8 cellular contexts compared by ENCODE assay signal in genomic region chr12:95473947-95474817, GRCh38. TPM values are rescaled to one million over a fixed set of nuclear protein-coding genes. Genes with fewer than 3 reads are reported as not detected.
DNase-seq lines count a peak whose midpoint lies in the region; ATAC-seq lines count a peak whose summit lies in the region.

METAP2 (plus strand) TSS chr12:95474152; CDS start chr12:95474180, 28 bp downstream.

- peaks cover 41% of the 10 kb centered on the region for H3K4me1 ChIP-seq in CD8-positive, alpha-beta memory T cell (ENCODE audit: insufficient read depth, low read length)

- H3K27me3 ChIP-seq in CD8-positive, alpha-beta memory T cell (ENCODE audit: insufficient read depth, low read length, poor library complexity, severe bottlenecking) = no peaks in the 10 kb centered on the region

- peak; percentile 91 for ATAC-seq in GM19468 (IDR thresholded peaks at IDR 0.05; ENCODE audit: extremely low read depth, unreplicated experiment)

- DNase-seq in CD8-positive, alpha-beta memory T cell = peak; percentile 80 to 90 (median 84)
- DNase-seq in HS-5 (ENCODE audit: low read depth) (peak; percentile 81), lung microvascular endothelial cell (ENCODE audit: low read depth in 2 of 2) (peak; percentile 95 to 99)
- peak; percentile 85 for DNase-seq in NK-92 treated with Interleukin-12 subunit alpha and Interleukin-12 subunit beta, amount 100 ng/mL, for 24 hours (lab: John Stamatoyannopoulos, UW)
- peak; percentile 96 for DNase-seq in activated CD8-positive, alpha-beta memory T cell treated with anti-CD3 and anti-CD28 coated beads for 24 hours
- peak; percentile 78 for DNase-seq in effector CD8-positive, alpha-beta T cell (lab: John Stamatoyannopoulos, UW)
- DNase-seq in stimulated activated CD4-positive, alpha-beta T cell treated with anti-CD3 and anti-CD28 coated beads, TNF-alpha, amount 100 ng/mL, for 48 hours (ENCODE audit: low read depth in 3 of 3) = peak; percentile 85 to 95 (median 89)

- peaks cover 52 to 63% (median 56%) of the 10 kb centered on the region in 3 donors for H3K4me1 Mint-ChIP-seq in CD8-positive, alpha-beta memory T cell

- H3K4me3 Mint-ChIP-seq in CD8-positive, alpha-beta memory T cell = peak within 1 kb of the TSS; percentile 95 to 100 (median 99)

- H3K36me3 ChIP-seq in CD8-positive, alpha-beta memory T cell (ENCODE audit: insufficient read depth, low read length) = peaks cover 17% of the 10 kb centered on the region

- peak within 1 kb of the TSS; percentile 82 to 100 (median 98) for H3K27ac Mint-ChIP-seq in CD8-positive, alpha-beta memory T cell

- POLR2A ChIA-PET in CD8-positive, alpha-beta memory T cell (lab: Charles Lee) = interaction anchor here (0.5 to 1.4 kb wide), 5 partner anchors 140 to 1797 kb away, joined by 3 to 22 read pairs (median 4); partner anchors contain the start of genes CCDC38, FGD6 and VEZT

- peaks cover 4% of the 10 kb centered on the region in 2 donors for H3K27me3 Mint-ChIP-seq in CD8-positive, alpha-beta memory T cell

- H3K27ac ChIP-seq in CD8-positive, alpha-beta memory T cell (ENCODE audit: low read depth, low read length) = peak within 1 kb of the TSS; percentile 96

- no peaks in the 10 kb centered on the region for H3K9me3 Mint-ChIP-seq in CD8-positive, alpha-beta memory T cell

- CTCF ChIA-PET in CD8-positive, alpha-beta memory T cell (lab: Charles Lee) = interaction anchor here (0.9 to 2.0 kb wide), 6 partner anchors 10 to 401 kb away, joined by 3 to 10 read pairs (median 6); partner anchors contain the start of gene NR2C1

- peaks cover 0 to 44% (median 17%) of the 10 kb centered on the region in 3 donors for H3K36me3 Mint-ChIP-seq in CD8-positive, alpha-beta memory T cell

- H3K9me3 ChIP-seq in CD8-positive, alpha-beta memory T cell (ENCODE audit: low read length) = no peaks in the 10 kb centered on the region

- peak within 1 kb of the TSS; percentile 67 for H3K4me3 ChIP-seq in CD8-positive, alpha-beta memory T cell (ENCODE audit: low read length)

RNA-seq across cellular contexts. Expression of gene METAP2, which starts in this region (rescaled TPM):
- 100 to 1,000 TPM; 109 to 129 TPM for total RNA-seq in CD8-positive, alpha-beta memory T cell
- 36.1 TPM for polyA plus RNA-seq in CD8-positive, alpha-beta memory T cell
- 45.4 and 47.5 TPM in 2 replicates for total RNA-seq in lung microvascular endothelial cell

Comparison
In these comparisons a context has a peak if more than half of its experiments do, and no peak if none do; other contexts are left out.
1. Peak in every context shown above with its lines: DNase-seq, ATAC-seq, H3K4me3 ChIP-seq and H3K27ac ChIP-seq.